ENCODE assay signal across 1 cellular context in the genomic region with DNA sequence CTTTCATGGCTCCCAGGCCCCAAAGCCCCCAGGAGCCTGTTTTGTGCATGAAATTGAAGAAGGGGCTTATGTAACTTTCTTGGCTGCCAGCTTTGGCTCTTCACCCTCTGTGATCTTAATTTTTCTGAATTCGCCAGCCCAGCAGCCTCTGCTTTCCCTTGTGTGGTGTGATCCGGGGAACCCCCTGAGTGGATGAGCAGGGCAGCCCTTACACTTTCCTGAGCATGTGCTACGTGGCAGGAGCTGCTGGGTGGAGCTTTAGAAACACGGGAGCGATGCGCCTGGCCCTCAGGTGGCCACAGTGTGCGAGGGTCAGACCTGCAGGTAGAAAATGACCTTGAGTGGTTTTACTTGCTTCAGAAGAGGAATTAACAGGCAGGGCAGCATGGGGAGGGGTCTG.
TF ChIP-seq lines count a peak whose summit lies in the region.

No MANE protein-coding gene starts in this region.

TF ChIP-seq in HepG2, 621 proteins besides CTCF, POLR2A, EP300 and RAD21 (continued from another document):
- no peak for TF ChIP-seq ARID5B (CRISPR knock-in tag; IDR thresholded peaks at IDR 0.05)
- no peak for TF ChIP-seq BCL6 (CRISPR knock-in tag; IDR thresholded peaks at IDR 0.05)
- TF ChIP-seq, protein P1, sequence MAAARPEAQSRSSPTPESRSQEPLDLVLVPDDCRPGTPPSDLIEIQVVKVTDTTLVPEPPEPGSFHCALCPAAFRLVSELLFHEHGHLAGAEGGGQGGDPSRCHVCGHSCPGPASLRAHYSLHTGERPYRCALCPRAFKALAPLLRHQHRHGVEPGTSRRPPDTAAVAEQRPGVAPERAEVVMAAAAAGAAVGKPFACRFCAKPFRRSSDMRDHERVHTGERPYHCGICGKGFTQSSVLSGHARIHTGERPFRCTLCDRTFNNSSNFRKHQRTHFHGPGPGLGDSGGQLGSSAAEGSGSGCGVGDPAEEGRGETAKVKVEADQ (CRISPR knock-in tag; IDR thresholded peaks at IDR 0.05; ENCODE audit: borderline replicate concordance), result no peak
- no peak for TF ChIP-seq CHD4 (IDR thresholded peaks at IDR 0.05; ENCODE audit: borderline replicate concordance, low read length)
- TF ChIP-seq NFATC3 (CRISPR knock-in tag; IDR thresholded peaks at IDR 0.05), result no peak
- peak; percentile 23; the same call in 1 of the 2 replicates for TF ChIP-seq ZNF687 (CRISPR knock-in tag; IDR thresholded peaks at IDR 0.05)
- TF ChIP-seq DNMT3B (CRISPR knock-in tag; conservative IDR thresholded peaks at IDR 0.05), result no peak
- TF ChIP-seq, protein P2, sequence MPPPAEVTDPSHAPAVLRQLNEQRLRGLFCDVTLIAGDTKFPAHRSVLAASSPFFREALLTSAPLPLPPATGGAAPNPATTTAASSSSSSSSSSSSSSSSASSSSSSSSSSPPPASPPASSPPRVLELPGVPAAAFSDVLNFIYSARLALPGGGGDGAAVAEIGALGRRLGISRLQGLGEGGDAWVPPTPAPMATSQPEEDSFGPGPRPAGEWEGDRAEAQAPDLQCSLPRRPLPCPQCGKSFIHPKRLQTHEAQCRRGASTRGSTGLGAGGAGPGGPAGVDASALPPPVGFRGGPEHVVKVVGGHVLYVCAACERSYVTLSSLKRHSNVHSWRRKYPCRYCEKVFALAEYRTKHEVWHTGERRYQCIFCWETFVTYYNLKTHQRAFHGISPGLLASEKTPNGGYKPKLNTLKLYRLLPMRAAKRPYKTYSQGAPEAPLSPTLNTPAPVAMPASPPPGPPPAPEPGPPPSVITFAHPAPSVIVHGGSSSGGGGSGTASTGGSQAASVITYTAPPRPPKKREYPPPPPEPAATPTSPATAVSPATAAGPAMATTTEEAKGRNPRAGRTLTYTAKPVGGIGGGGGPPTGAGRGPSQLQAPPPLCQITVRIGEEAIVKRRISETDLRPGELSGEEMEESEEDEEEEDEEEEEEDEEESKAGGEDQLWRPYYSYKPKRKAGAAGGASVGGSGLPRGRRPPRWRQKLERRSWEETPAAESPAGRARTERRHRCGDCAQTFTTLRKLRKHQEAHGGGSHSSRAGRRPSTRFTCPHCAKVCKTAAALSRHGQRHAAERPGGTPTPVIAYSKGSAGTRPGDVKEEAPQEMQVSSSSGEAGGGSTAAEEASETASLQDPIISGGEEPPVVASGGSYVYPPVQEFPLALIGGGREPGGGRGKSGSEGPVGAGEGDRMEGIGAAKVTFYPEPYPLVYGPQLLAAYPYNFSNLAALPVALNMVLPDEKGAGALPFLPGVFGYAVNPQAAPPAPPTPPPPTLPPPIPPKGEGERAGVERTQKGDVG (CRISPR knock-in tag; IDR thresholded peaks at IDR 0.05; ENCODE audit: borderline replicate concordance), result peak; percentile 38; the same call in 1 of the 2 replicates
- no peak for TF ChIP-seq NFIC (IDR thresholded peaks at IDR 0.05; ENCODE audit: low read length)
TF ChIP-seq in HepG2: peak in this region for 3.
